In the genomic region with DNA sequence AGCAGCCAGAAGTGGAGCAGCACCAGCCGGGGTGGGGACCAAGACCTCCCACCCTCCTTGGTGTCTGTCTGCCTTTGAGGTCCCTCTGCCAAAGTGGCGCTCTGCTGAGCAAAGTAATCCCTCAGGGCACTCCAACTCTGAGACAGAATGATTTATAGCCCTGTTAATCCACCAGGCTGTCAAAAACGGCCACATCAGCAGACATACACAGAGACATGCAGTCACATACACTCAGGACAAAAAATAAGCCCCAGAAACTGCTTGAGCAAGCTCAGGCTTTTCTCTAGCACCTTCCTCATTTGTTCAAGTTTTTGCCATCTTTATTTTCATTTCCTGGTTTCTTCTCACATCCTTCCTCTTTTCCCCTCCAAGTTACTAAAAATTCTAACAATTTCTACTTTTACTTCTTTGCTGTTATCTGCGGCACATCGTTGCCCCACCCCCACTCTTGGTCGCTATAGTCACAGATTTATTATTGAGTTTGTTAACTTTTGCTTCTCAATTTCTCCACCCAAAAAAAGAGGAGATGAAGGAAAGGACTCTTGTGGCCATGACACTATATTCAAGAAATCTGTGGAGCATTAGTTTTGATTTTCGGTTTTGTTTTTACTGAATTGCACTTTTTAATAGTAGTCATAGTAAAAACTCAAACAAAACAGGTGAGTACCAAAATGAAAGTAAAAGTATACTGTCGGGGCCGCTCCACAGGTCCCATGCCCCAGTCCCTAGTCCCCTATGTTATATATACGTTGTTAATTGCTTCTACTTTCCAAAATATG, we compare ENCODE assay signal across 8 cellular contexts. TPM values are rescaled to one million over a fixed set of nuclear protein-coding genes. Genes with fewer than 3 reads are reported as not detected.
A peak's percentile ranks its signal among the peaks of the same experiment; 100 is the strongest.
DNase-seq lines count a peak whose midpoint lies in the region; ATAC-seq, FAIRE-seq and TF ChIP-seq lines count a peak whose summit lies in the region.

No MANE protein-coding gene starts in this region.

- 12 to 23% (median 16%) methylated on average over 10 of the region's 10 CpGs for WGBS in small intestine, 3 donors

- peaks cover 20% of the 10 kb centered on the region for H3F3A ChIP-seq in DOHH2 (ENCODE audit: control insufficient read depth, insufficient read depth)

- H3K4me1 Mint-ChIP-seq in effector memory CD8-positive, alpha-beta T cell (ENCODE audit: low read depth in 2 of 2) = peaks cover 29 to 39% of the 10 kb centered on the region in 2 donors
- H3K4me1 Mint-ChIP-seq in progenitor cell of endocrine pancreas (ENCODE audit: low read depth) = peaks cover 11% of the 10 kb centered on the region

- H3K4me3 ChIP-seq in DOHH2 (ENCODE audit: low read length) (peak overlapping the region; percentile 71), small intestine (ENCODE audit: low read depth in 1 of 2, low read length in 2 of 2) (peak overlapping the region in 1 of 2 donors; percentile 42)

- H3K27me3 ChIP-seq in DOHH2 (ENCODE audit: control insufficient read depth, low read length) (no peaks in the 10 kb centered on the region), small intestine (ENCODE audit: control insufficient read depth in 2 of 2, insufficient read depth in 2 of 2, low read length in 2 of 2) (no peaks in the 10 kb centered on the region)

- peak overlapping the region; percentile 60 for H3K4me2 ChIP-seq in DOHH2 (ENCODE audit: low read length)

- H3K27ac ChIP-seq in DOHH2 (ENCODE audit: low read depth, low read length) (peak overlapping the region; percentile 93), small intestine (ENCODE audit: low read depth in 1 of 2, low read length in 1 of 2) (peak overlapping the region in 1 of 2 donors; percentile 48)

- H3K27me3 Mint-ChIP-seq in effector memory CD8-positive, alpha-beta T cell = peaks cover 0 to 4% of the 10 kb centered on the region in 2 donors
- peaks cover 4% of the 10 kb centered on the region for H3K27me3 Mint-ChIP-seq in progenitor cell of endocrine pancreas

- no peaks in the 10 kb centered on the region for H3K9me3 Mint-ChIP-seq in effector memory CD8-positive, alpha-beta T cell
- no peaks in the 10 kb centered on the region for H3K9me3 Mint-ChIP-seq in progenitor cell of endocrine pancreas (ENCODE audit: low read depth)

- H3K4me1 ChIP-seq in DOHH2 (ENCODE audit: control insufficient read depth, low read length) (peaks cover 81% of the 10 kb centered on the region), small intestine (ENCODE audit: control insufficient read depth in 2 of 2, insufficient read depth in 1 of 2, low read depth in 1 of 2, low read length in 1 of 2) (peaks cover 0 to 4% of the 10 kb centered on the region in 2 donors)

- no peaks in the 10 kb centered on the region for H4K20me1 ChIP-seq in DOHH2 (ENCODE audit: control insufficient read depth, insufficient read depth, low read depth, low read length)

- TF ChIP-seq CTCF in DOHH2 (IDR thresholded peaks at IDR 0.05; ENCODE audit: low read depth, low read length, poor library complexity, severe bottlenecking) (no peak), progenitor cell of endocrine pancreas (IDR thresholded peaks at IDR 0.05; ENCODE audit: unreplicated experiment) (no peak)

- H3K9me3 ChIP-seq in DOHH2 (ENCODE audit: control insufficient read depth, insufficient read depth, low read length) (no peaks in the 10 kb centered on the region), small intestine (ENCODE audit: control insufficient read depth, low read depth) (no peaks in the 10 kb centered on the region)

- no peaks in the 10 kb centered on the region for H3K9me2 ChIP-seq in DOHH2 (replicated peaks; ENCODE audit: control insufficient read depth, low read length)

- DNase-seq in RPMI8226 = peak; percentile 79
- DNase-seq in effector memory CD8-positive, alpha-beta T cell = peak in 1 of 3 experiments; percentile 23
- DNase-seq in small intestine = peak; percentile 55
- DNase-seq in NCI-H1092 (lab: John Stamatoyannopoulos, UW) = no peak
- DNase-seq in progenitor cell of endocrine pancreas (ENCODE audit: low spot score, unreplicated experiment) = no peak

- peaks cover 5% of the 10 kb centered on the region for H3K36me3 Mint-ChIP-seq in effector memory CD8-positive, alpha-beta T cell (ENCODE audit: insufficient read depth)
- no peaks in the 10 kb centered on the region for H3K36me3 Mint-ChIP-seq in progenitor cell of endocrine pancreas (ENCODE audit: insufficient read depth)

- peak overlapping the region; percentile 83 to 88 for H3K4me3 Mint-ChIP-seq in effector memory CD8-positive, alpha-beta T cell
- no peak overlapping the region for H3K4me3 Mint-ChIP-seq in progenitor cell of endocrine pancreas (ENCODE audit: low read depth)

- ATAC-seq in GM19455 (IDR thresholded peaks at IDR 0.05; ENCODE audit: unreplicated experiment) = peak; percentile 76
- peak; percentile 55 for ATAC-seq in HG03442 (IDR thresholded peaks at IDR 0.05; ENCODE audit: unreplicated experiment)
- peak; percentile 82 for ATAC-seq in effector memory CD8-positive, alpha-beta T cell (replicated peaks)

- H3K79me2 ChIP-seq in DOHH2 (ENCODE audit: control insufficient read depth, low read length) = no peaks in the 10 kb centered on the region

- FAIRE-seq in small intestine (lab: Jason Lieb, UNC) = no peak

- no peaks in the 10 kb centered on the region for H3K36me3 ChIP-seq in DOHH2 (ENCODE audit: control insufficient read depth, low read length)
- H3K36me3 ChIP-seq in small intestine (ENCODE audit: control insufficient read depth in 2 of 2, insufficient read depth in 2 of 2, low read length in 2 of 2) = no peaks in the 10 kb centered on the region

- H3K27ac Mint-ChIP-seq in effector memory CD8-positive, alpha-beta T cell = peak overlapping the region; percentile 83 to 94
- no peak overlapping the region for H3K27ac Mint-ChIP-seq in progenitor cell of endocrine pancreas

RNA-seq across cellular contexts. Expression of gene ADRB2, which starts 17.4 kb away (rescaled TPM):
- 1 to 10 TPM in 1 of 3 donors, under 1 TPM in 1, not detected in 1; 0.54 to 1.5 TPM for polyA plus RNA-seq in small intestine
- total RNA-seq in progenitor cell of endocrine pancreas = 0.12 and 0.22 TPM in 2 replicates

Comparison
In these comparisons a context has a peak if more than half of its experiments do, and no peak if none do; other contexts are left out.
1. DNase-seq: peak in RPMI8226 (single experiment) and small intestine (single experiment); none in NCI-H1092 (single experiment) and progenitor cell of endocrine pancreas (single experiment).
2. Peak in every context shown above with its lines, with median percentiles within 50 percentile points of each other: ATAC-seq.